1 cellular context compared by ENCODE assay signal in the genomic region with DNA sequence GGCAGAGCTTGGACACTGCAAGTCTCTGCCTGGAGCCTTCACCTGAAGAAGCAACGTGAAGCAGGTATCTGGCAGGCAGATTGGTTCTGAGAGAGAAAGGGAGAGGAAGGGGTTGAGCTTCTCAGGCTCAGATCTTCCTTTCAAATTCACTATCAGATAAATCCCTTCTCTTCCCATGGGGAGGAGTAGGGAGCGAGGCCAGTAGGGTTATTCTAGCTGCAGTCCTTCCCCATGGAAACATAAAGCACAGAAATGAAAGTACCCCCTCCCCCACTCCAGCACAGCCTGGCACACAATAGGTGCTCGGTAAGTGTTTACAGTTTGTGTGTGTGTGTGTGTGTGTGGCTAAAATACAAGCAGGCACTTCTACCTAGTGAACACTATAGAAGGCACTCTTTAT.
TF ChIP-seq lines count a peak whose summit lies in the region.

No MANE protein-coding gene starts in this region.

TF ChIP-seq in H1, 55 proteins besides CTCF, POLR2A, EP300 and RAD21:
- TF ChIP-seq, protein P1, sequence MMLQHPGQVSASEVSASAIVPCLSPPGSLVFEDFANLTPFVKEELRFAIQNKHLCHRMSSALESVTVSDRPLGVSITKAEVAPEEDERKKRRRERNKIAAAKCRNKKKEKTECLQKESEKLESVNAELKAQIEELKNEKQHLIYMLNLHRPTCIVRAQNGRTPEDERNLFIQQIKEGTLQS (IDR thresholded peaks at IDR 0.05; ENCODE audit: insufficient read depth, low read depth, low read length) = no peak
- TF ChIP-seq, protein P2, sequence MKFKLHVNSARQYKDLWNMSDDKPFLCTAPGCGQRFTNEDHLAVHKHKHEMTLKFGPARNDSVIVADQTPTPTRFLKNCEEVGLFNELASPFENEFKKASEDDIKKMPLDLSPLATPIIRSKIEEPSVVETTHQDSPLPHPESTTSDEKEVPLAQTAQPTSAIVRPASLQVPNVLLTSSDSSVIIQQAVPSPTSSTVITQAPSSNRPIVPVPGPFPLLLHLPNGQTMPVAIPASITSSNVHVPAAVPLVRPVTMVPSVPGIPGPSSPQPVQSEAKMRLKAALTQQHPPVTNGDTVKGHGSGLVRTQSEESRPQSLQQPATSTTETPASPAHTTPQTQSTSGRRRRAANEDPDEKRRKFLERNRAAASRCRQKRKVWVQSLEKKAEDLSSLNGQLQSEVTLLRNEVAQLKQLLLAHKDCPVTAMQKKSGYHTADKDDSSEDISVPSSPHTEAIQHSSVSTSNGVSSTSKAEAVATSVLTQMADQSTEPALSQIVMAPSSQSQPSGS (IDR thresholded peaks at IDR 0.05; ENCODE audit: low read length) = no peak
- TF ChIP-seq POLR2AphosphoS5 (IDR thresholded peaks at IDR 0.05; ENCODE audit: low read depth, low read length) (no peak), SIX5 (IDR thresholded peaks at IDR 0.05; ENCODE audit: low read depth, low read length) (no peak), PHF8 (conservative IDR thresholded peaks at IDR 0.05; ENCODE audit: low read depth, low read length) (no peak), HDAC6 (IDR thresholded peaks at IDR 0.05; ENCODE audit: low read depth, low read length) (no peak), KDM4A (IDR thresholded peaks at IDR 0.05; ENCODE audit: low read depth, low read length, severe bottlenecking) (no peak), CHD1 (IDR thresholded peaks at IDR 0.05; ENCODE audit: low read depth, low read length) (no peak), SIRT6 (IDR thresholded peaks at IDR 0.05; ENCODE audit: low read length) (no peak), SAP30 (IDR thresholded peaks at IDR 0.05; ENCODE audit: insufficient read depth, insufficient replicate concordance, low read length) (no peak), BACH1 (IDR thresholded peaks at IDR 0.05; ENCODE audit: low read length) (no peak), CTBP2 (IDR thresholded peaks at IDR 0.05; ENCODE audit: borderline replicate concordance, insufficient read depth, insufficient read length, low read length) (no peak), BCL11A (IDR thresholded peaks at IDR 0.05; ENCODE audit: low read depth in 2 of 2, low read length in 2 of 2) (no peak), POU5F1 (IDR thresholded peaks at IDR 0.05; ENCODE audit: low read depth, low read length) (no peak), FOSL1 (IDR thresholded peaks at IDR 0.05; ENCODE audit: insufficient read depth, low read depth, low read length) (no peak), TAF7 (optimal IDR thresholded peaks at IDR 0.05; ENCODE audit: borderline replicate concordance, low read depth, low read length) (no peak), GTF2F1 (IDR thresholded peaks at IDR 0.05; ENCODE audit: borderline replicate concordance, low read depth, low read length) (no peak)
